ENCODE assay signal across 23 cellular contexts in genomic region chr21:44805226-44805625, GRCh38. TPM values are rescaled to one million over a fixed set of nuclear protein-coding genes. Genes with fewer than 3 reads are reported as not detected.
DNase-seq lines count a peak whose midpoint lies in the region; ATAC-seq, FAIRE-seq and TF ChIP-seq lines count a peak whose summit lies in the region.
"Had no signal": no experiment of that assay in that cellular context is flagged by ENCODE, and none has a peak within 500 bp of the region (broad histone marks: within the 10 kb centered on the region; RNA-seq: fewer than 3 reads in every experiment).

No MANE protein-coding gene starts in this region.

- H3K4me3 ChIP-seq in SK-N-SH (ENCODE audit: low read depth in 2 of 2, low read length in 1 of 2): no peak overlapping the region
- H3K4me3 ChIP-seq: Peyer's patch, SJSA1 had no signal

- CTCF ChIA-PET in SK-N-SH (lab: Yijun Ruan, JAX): interaction anchor here (0.9 to 6.2 kb wide), 3 partner anchors 10 to 127 kb away, joined by 4 to 54 read pairs (median 5); no protein-coding TSS in a partner anchor

- no peaks in the 10 kb centered on the region for H3K9me2 ChIP-seq in SK-N-SH

- peaks cover 7% of the 10 kb centered on the region; the same call in 1 of the 2 replicates for H4K20me1 ChIP-seq in SK-N-SH (ENCODE audit: insufficient read depth)

- H3K27ac Mint-ChIP-seq in activated T-cell treated with anti-CD3 and anti-CD28 coated beads, Interleukin-2, amount 50 U/mL, for 24 hours: peak overlapping the region; percentile 44
- H3K27ac Mint-ChIP-seq in central memory CD8-positive, alpha-beta T cell (ENCODE audit: low read depth): no peak overlapping the region
- no peak overlapping the region for H3K27ac Mint-ChIP-seq in neural crest cell (ENCODE audit: unreplicated experiment)

- peak overlapping the region in 1 of 2 experiments; percentile 81; a peak in 2 of 4 replicates for H3K27ac ChIP-seq in SK-N-SH (ENCODE audit: low read depth in 2 of 2, low read length in 1 of 2)
- H3K27ac ChIP-seq: KMS-11, Peyer's patch, SJSA1 had no signal

- no peaks in the 10 kb centered on the region for H3K27me3 Mint-ChIP-seq in activated T-cell treated with anti-CD3 and anti-CD28 coated beads, Interleukin-2, amount 50 U/mL, for 24 hours
- no peaks in the 10 kb centered on the region for H3K27me3 Mint-ChIP-seq in central memory CD8-positive, alpha-beta T cell
- no peaks in the 10 kb centered on the region for H3K27me3 Mint-ChIP-seq in neural crest cell (ENCODE audit: low read depth)
- H3K27me3 Mint-ChIP-seq: CD4-positive, alpha-beta memory T cell had no signal

- H3K4me1 ChIP-seq in SK-N-SH (ENCODE audit: control insufficient read depth in 1 of 2, insufficient read depth in 2 of 2, low read depth in 1 of 2, low read length in 1 of 2): peaks cover 0 to 29% of the 10 kb centered on the region in 2 experiments; a peak in 2 of 4 replicates

- TF ChIP-seq CTCF in neural crest cell (conservative IDR thresholded peaks at IDR 0.05): no peak
- TF ChIP-seq CTCF in GM20000 (IDR thresholded peaks at IDR 0.05; ENCODE audit: extremely low read depth, missing control alignments): no peak
- no peak for TF ChIP-seq CTCF in SK-N-SH (IDR thresholded peaks at IDR 0.05)

- H3K79me2 ChIP-seq in SK-N-SH (ENCODE audit: insufficient read depth): peaks cover 42% of the 10 kb centered on the region

- no peak overlapping the region for H3K9ac ChIP-seq in SK-N-SH
- H3K9ac ChIP-seq: KMS-11 had no signal

- DNase-seq in activated T-cell treated with anti-CD3 and anti-CD28 coated beads, Interleukin-2, amount 50 U/mL, for 24 hours: no peak
- no peak for DNase-seq in activated T-cell treated with anti-CD3 and anti-CD28 coated beads, Interleukin-2, amount 50 U/mL, for 48 hours
- DNase-seq in GM12891 (ENCODE audit: insufficient read length, low spot score) (no peak), neural crest cell (ENCODE audit: low read depth, low spot score) (no peak), GM20000 (ENCODE audit: low spot score) (no peak), KBM-7 (no peak), SK-N-SH (no peak)
- DNase-seq in central memory CD8-positive, alpha-beta T cell (ENCODE audit: low spot score in 2 of 2): no peak
- DNase-seq: Caco-2; CD4-positive, alpha-beta memory T cell; DMS153; GOT3; HCEC 1CT; NCI-H1105; NCI-H146; NCI-H2029; NCI-H526 treated with DMSO at 0.1 percent for 48 hours; NK-92 treated with Interleukin-12 subunit alpha and Interleukin-12 subunit beta, amount 100 ng/mL, for 24 hours; Peyer's patch had no signal

- H3K36me3 ChIP-seq in SK-N-SH (replicated peaks in 1 of 2; ENCODE audit: control insufficient read depth in 1 of 2, insufficient read depth in 2 of 2, low read length in 1 of 2): peaks cover 30 to 50% of the 10 kb centered on the region in 2 experiments

- no peaks in the 10 kb centered on the region for H3K9me3 Mint-ChIP-seq in activated T-cell treated with anti-CD3 and anti-CD28 coated beads, Interleukin-2, amount 50 U/mL, for 24 hours
- no peaks in the 10 kb centered on the region for H3K9me3 Mint-ChIP-seq in central memory CD8-positive, alpha-beta T cell
- no peaks in the 10 kb centered on the region for H3K9me3 Mint-ChIP-seq in neural crest cell

- POLR2A ChIA-PET in SK-N-SH (lab: Yijun Ruan, JAX): interaction anchor here (2.6 kb wide), 1 partner anchor 10 kb away, joined by 14 read pairs; no protein-coding TSS in a partner anchor

- in situ Hi-C loops in KBM-7 (cut with MboI; ENCODE audit: low pct_unique_long_range_greater_than_20kb, low sequenced_read_pairs): no loop called here

- no peak for TF ChIP-seq POLR2A in GM12891 (IDR thresholded peaks at IDR 0.05; ENCODE audit: low read depth, low read length)

- peaks cover 91% of the 10 kb centered on the region for H3K36me3 Mint-ChIP-seq in activated T-cell treated with anti-CD3 and anti-CD28 coated beads, Interleukin-2, amount 50 U/mL, for 24 hours (ENCODE audit: low read depth)
- H3K36me3 Mint-ChIP-seq in central memory CD8-positive, alpha-beta T cell (ENCODE audit: insufficient read depth): peaks cover 29% of the 10 kb centered on the region
- peaks cover 12% of the 10 kb centered on the region for H3K36me3 Mint-ChIP-seq in neural crest cell (ENCODE audit: low read depth)

- H3K4me2 ChIP-seq in SK-N-SH: no peak overlapping the region
- H3K4me2 ChIP-seq: KMS-11 had no signal

- no peak for ATAC-seq in central memory CD8-positive, alpha-beta T cell (replicated peaks; ENCODE audit: extremely low read depth, poor library complexity, severe bottlenecking)

- no peak for FAIRE-seq in GM12891 (lab: Jason Lieb, UNC)
- FAIRE-seq: GM18507 had no signal

- no peak for TF ChIP-seq EP300 in SK-N-SH (IDR thresholded peaks at IDR 0.05; ENCODE audit: borderline replicate concordance in 1 of 2, low read depth in 1 of 2, low read length in 1 of 2)

- 93% methylated on average over 4 of the region's 4 CpGs for WGBS in SK-N-SH (ENCODE audit: low lambda C conversion rate)

- peaks cover 38% of the 10 kb centered on the region for H3K4me1 Mint-ChIP-seq in activated T-cell treated with anti-CD3 and anti-CD28 coated beads, Interleukin-2, amount 50 U/mL, for 24 hours (ENCODE audit: low read depth)
- H3K4me1 Mint-ChIP-seq in central memory CD8-positive, alpha-beta T cell: peaks cover 21% of the 10 kb centered on the region
- peaks cover 20% of the 10 kb centered on the region for H3K4me1 Mint-ChIP-seq in neural crest cell

- H3F3A ChIP-seq in SK-N-SH (replicated peaks; ENCODE audit: insufficient read depth): peaks cover 11% of the 10 kb centered on the region

- H3K9me3 ChIP-seq in SK-N-SH: no peaks in the 10 kb centered on the region
- H3K9me3 ChIP-seq: BE2C, Caco-2, Peyer's patch had no signal

- H2AFZ ChIP-seq in SK-N-SH (ENCODE audit: low read depth): no peak overlapping the region

- no peaks in the 10 kb centered on the region for H3K27me3 ChIP-seq in SK-N-SH (ENCODE audit: insufficient read depth)
- H3K27me3 ChIP-seq: BE2C, Peyer's patch, SJSA1 had no signal

- TF ChIP-seq RAD21 in SK-N-SH (IDR thresholded peaks at IDR 0.05; ENCODE audit: low read length): no peak

- H3K4me3 Mint-ChIP-seq in activated T-cell treated with anti-CD3 and anti-CD28 coated beads, Interleukin-2, amount 50 U/mL, for 24 hours: no peak overlapping the region
- peak overlapping the region; percentile 6 for H3K4me3 Mint-ChIP-seq in central memory CD8-positive, alpha-beta T cell
- peak overlapping the region; percentile 89 for H3K4me3 Mint-ChIP-seq in neural crest cell

TF ChIP-seq in GM12891, 5 proteins besides CTCF, POLR2A, EP300 and RAD21:
- TF ChIP-seq SPI1 (IDR thresholded peaks at IDR 0.05; ENCODE audit: low read depth, low read length) (no peak), POLR2AphosphoS5 (IDR thresholded peaks at IDR 0.05; ENCODE audit: low read depth, low read length) (0 out of 2 replicates have a peak, but pooled peaks have one; percentile 7)

TF ChIP-seq in SK-N-SH, 30 proteins besides CTCF, POLR2A, EP300 and RAD21 (continues in another document):
- no peak for TF ChIP-seq CHD2 (IDR thresholded peaks at IDR 0.05; ENCODE audit: low read length, partially characterized antibody)
- no peak for TF ChIP-seq JUND (IDR thresholded peaks at IDR 0.05)
- TF ChIP-seq GABPA (IDR thresholded peaks at IDR 0.05; ENCODE audit: low read depth): no peak
- no peak for TF ChIP-seq GATA2 (CRISPR knock-in tag; IDR thresholded peaks at IDR 0.05)
- TF ChIP-seq YY1 (IDR thresholded peaks at IDR 0.05; ENCODE audit: low read depth): no peak
- no peak for TF ChIP-seq RXRA (IDR thresholded peaks at IDR 0.05; ENCODE audit: borderline replicate concordance, low read depth)
- no peak for TF ChIP-seq REST (IDR thresholded peaks at IDR 0.05; ENCODE audit: low read depth, low read length)
- TF ChIP-seq FOXJ3 (CRISPR knock-in tag; IDR thresholded peaks at IDR 0.05): no peak

RNA-seq across cellular contexts. Expression of gene UBE2G2, which starts 3.6 kb away (rescaled TPM):
- 41.5 TPM for polyA plus RNA-seq in GM12891 (2012; ENCODE audit: low read depth, missing spikeins)
- total RNA-seq in neural crest cell: 108 and 111 TPM in 2 replicates
- 129 and 149 TPM in 2 replicates for polyA plus RNA-seq in SK-N-SH (2012; rRNA removed)
- 55.4 and 71.0 TPM in 2 replicates for polyA plus RNA-seq in SK-N-SH (2012; cell fraction: cytosol; rRNA removed)
- polyA plus RNA-seq in SK-N-SH (2012; cell fraction: nucleus; rRNA removed): 527 and 606 TPM in 2 replicates

RNA-seq across cellular contexts. Expression of gene SUMO3, which starts 12.6 kb away (rescaled TPM):
- 67.9 TPM for polyA plus RNA-seq in GM12891 (2012; ENCODE audit: low read depth, missing spikeins)
- total RNA-seq in neural crest cell: 92.1 and 97.7 TPM in 2 replicates
- polyA plus RNA-seq in SK-N-SH (2012; rRNA removed): 89.0 and 125 TPM in 2 replicates
- polyA plus RNA-seq in SK-N-SH (2012; cell fraction: cytosol; rRNA removed): 116 and 122 TPM in 2 replicates
- polyA plus RNA-seq in SK-N-SH (2012; cell fraction: nucleus; rRNA removed): 31.5 and 38.2 TPM in 2 replicates
